In the genomic region with DNA sequence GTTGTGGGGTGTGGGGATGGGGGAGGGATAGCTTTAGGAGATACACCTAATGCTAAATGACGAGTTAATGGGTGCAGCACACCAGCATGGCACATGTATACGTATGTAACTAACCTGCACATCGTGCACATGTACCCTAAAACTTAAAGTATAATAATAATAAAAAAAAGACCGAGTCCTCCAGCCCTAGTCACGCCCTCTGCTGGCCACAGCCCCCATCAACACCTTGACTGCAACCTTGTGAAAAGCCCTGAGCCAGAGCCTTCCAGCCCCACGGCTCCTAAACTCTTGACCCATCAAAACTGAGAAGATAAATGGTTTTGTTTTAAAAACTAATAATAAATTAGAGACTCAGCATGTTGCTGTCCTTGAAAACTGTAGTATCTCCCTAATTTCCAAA, we compare ENCODE assay signal across 8 cellular contexts.
DNase-seq lines count a peak whose midpoint lies in the region; ATAC-seq and TF ChIP-seq lines count a peak whose summit lies in the region.
"Not testable (repeated sequence)": the region's sequence is repeated elsewhere in the genome, so short reads cannot be mapped to it uniquely, and the experiment has no call there.

No MANE protein-coding gene starts in this region.

- H3K9me2 ChIP-seq in Karpas-422 (replicated peaks; ENCODE audit: insufficient read depth, low read length); SK-N-SH: not testable (repeated sequence)

- not testable (repeated sequence) for H3K79me2 ChIP-seq in Karpas-422 (ENCODE audit: low read length); SK-N-SH (ENCODE audit: insufficient read depth)

- peaks cover 22% of the 10 kb centered on the region for H3K27me3 Mint-ChIP-seq in activated naive CD4-positive, alpha-beta T cell treated with anti-CD3 and anti-CD28 coated beads for 36 hours (ENCODE audit: low read depth)
- H3K27me3 Mint-ChIP-seq in endothelial cell (ENCODE audit: unreplicated experiment) = peaks cover 17% of the 10 kb centered on the region

- ATAC-seq in gastrocnemius medialis = not testable (repeated sequence)

- H4K20me1 ChIP-seq in Karpas-422 (ENCODE audit: insufficient read depth, low read depth, low read length); SK-N-SH (ENCODE audit: insufficient read depth): not testable (repeated sequence)

- intact Hi-C loops in activated naive CD4-positive, alpha-beta T cell treated with anti-CD3 and anti-CD28 coated beads for 36 hours (cut with micrococcal nuclease) = loop anchor here (5.0 to 10.0 kb wide), 2 partner anchors 965 to 1788 kb away; no protein-coding TSS in a partner anchor
- intact Hi-C loops in gastrocnemius medialis (cut with DNase I; ENCODE audit: low total_unique reads) = not testable (repeated sequence)

- not testable (repeated sequence) for H3K36me3 ChIP-seq in Karpas-422 (ENCODE audit: insufficient read depth, low read length); SK-N-SH (replicated peaks in 1 of 2; ENCODE audit: control insufficient read depth in 1 of 2, insufficient read depth in 2 of 2, low read length in 1 of 2); gastrocnemius medialis

- H3F3A ChIP-seq in SK-N-SH (replicated peaks; ENCODE audit: insufficient read depth) = peaks cover 14% of the 10 kb centered on the region

- POLR2A ChIA-PET in SK-N-SH (lab: Yijun Ruan, JAX) = not testable (repeated sequence)

- not testable (repeated sequence) for H3K4me3 ChIP-seq in Karpas-422 (ENCODE audit: low read length); SK-N-SH (ENCODE audit: low read depth in 2 of 2, low read length in 1 of 2); gastrocnemius medialis

- H3K27me3 ChIP-seq in Karpas-422 (ENCODE audit: low read length); SK-N-SH (ENCODE audit: insufficient read depth); gastrocnemius medialis: not testable (repeated sequence)

- not testable (repeated sequence) for H3K9me3 ChIP-seq in Karpas-422 (ENCODE audit: low read length); SK-N-SH; gastrocnemius medialis

- not testable (repeated sequence) for H3K4me3 Mint-ChIP-seq in activated naive CD4-positive, alpha-beta T cell treated with anti-CD3 and anti-CD28 coated beads for 36 hours; endothelial cell (ENCODE audit: unreplicated experiment)

- not testable (repeated sequence) for H3K9me3 Mint-ChIP-seq in activated naive CD4-positive, alpha-beta T cell treated with anti-CD3 and anti-CD28 coated beads for 36 hours; endothelial cell (ENCODE audit: unreplicated experiment)

- H3K9ac ChIP-seq in Karpas-422 (ENCODE audit: low read length); SK-N-SH: not testable (repeated sequence)

- DNase-seq in ELR (ENCODE audit: low read depth) (peak; percentile 62), Karpas-422 (peak; percentile 73), endothelial cell (ENCODE audit: low spot score) (peak; percentile 50), islet precursor cell (peak; percentile 52)
- not testable (repeated sequence) for DNase-seq in SK-N-SH, gastrocnemius medialis
- DNase-seq in activated naive CD4-positive, alpha-beta T cell treated with anti-CD3 and anti-CD28 coated beads for 36 hours = peak; percentile 42

- TF ChIP-seq EP300 in SK-N-SH (IDR thresholded peaks at IDR 0.05; ENCODE audit: borderline replicate concordance in 1 of 2, low read depth in 1 of 2, low read length in 1 of 2) = not testable (repeated sequence)

- not testable (repeated sequence) for H2AFZ ChIP-seq in Karpas-422 (ENCODE audit: low read length); SK-N-SH (ENCODE audit: low read depth)

- 73% methylated on average over 6 of the region's 6 CpGs for whole genome bisulfite sequencing in SK-N-SH (ENCODE audit: low lambda C conversion rate)

- not testable (repeated sequence) for H3K4me2 ChIP-seq in Karpas-422 (ENCODE audit: low read depth, low read length, poor library complexity, severe bottlenecking); SK-N-SH

- in situ Hi-C loops in gastrocnemius medialis (cut with MboI; ENCODE audit: low sequenced_read_pairs in 4 of 4) = loop anchor here (10.0 to 25.0 kb wide), 7 partner anchors 178 to 1150 kb away; partner anchors contain the start of gene IRS2 (in 2 of the 4)

- TF ChIP-seq CTCF in 22Rv1 (IDR thresholded peaks at IDR 0.05) (peak; percentile 60), SK-N-SH (IDR thresholded peaks at IDR 0.05) (peak; percentile 65), endothelial cell (IDR thresholded peaks at IDR 0.05; ENCODE audit: unreplicated experiment) (peak; percentile 64), gastrocnemius medialis (IDR thresholded peaks at IDR 0.05 in 4 of 5, conservative IDR thresholded peaks at IDR 0.05 in 1 of 5) (peak in 4 of 5 experiments; percentile 16 to 45 (median 38))

- TF ChIP-seq RAD21 in SK-N-SH (IDR thresholded peaks at IDR 0.05; ENCODE audit: low read length) = not testable (repeated sequence)

- CTCF ChIA-PET in SK-N-SH (lab: Yijun Ruan, JAX) = interaction anchor here (2.5 kb wide), 1 partner anchor 12 kb away, joined by 10 read pairs; no protein-coding TSS in a partner anchor
- CTCF ChIA-PET in activated naive CD4-positive, alpha-beta T cell treated with anti-CD3 and anti-CD28 coated beads for 36 hours (lab: Charles Lee) = not testable (repeated sequence)

- H3K4me1 Mint-ChIP-seq in activated naive CD4-positive, alpha-beta T cell treated with anti-CD3 and anti-CD28 coated beads for 36 hours (ENCODE audit: low read depth) = not testable (repeated sequence)
- H3K4me1 Mint-ChIP-seq in endothelial cell (ENCODE audit: unreplicated experiment) = peaks cover 33% of the 10 kb centered on the region

- H3K36me3 Mint-ChIP-seq in activated naive CD4-positive, alpha-beta T cell treated with anti-CD3 and anti-CD28 coated beads for 36 hours (ENCODE audit: low read depth); endothelial cell (ENCODE audit: low read depth, unreplicated experiment): not testable (repeated sequence)

- not testable (repeated sequence) for H3K27ac Mint-ChIP-seq in activated naive CD4-positive, alpha-beta T cell treated with anti-CD3 and anti-CD28 coated beads for 36 hours; endothelial cell (ENCODE audit: unreplicated experiment)

- TF ChIP-seq POLR2A in gastrocnemius medialis (IDR thresholded peaks at IDR 0.05) = not testable (repeated sequence)

- H3K4me1 ChIP-seq in Karpas-422 (ENCODE audit: low read length) = not testable (repeated sequence)
- peaks cover 0 to 25% of the 10 kb centered on the region in 2 experiments; a peak in 3 of 4 replicates for H3K4me1 ChIP-seq in SK-N-SH (ENCODE audit: control insufficient read depth in 1 of 2, insufficient read depth in 2 of 2, low read depth in 1 of 2, low read length in 1 of 2)
- peaks cover 20 to 26% of the 10 kb centered on the region in 2 donors for H3K4me1 ChIP-seq in gastrocnemius medialis

- not testable (repeated sequence) for H3K27ac ChIP-seq in 22Rv1; Karpas-422 (ENCODE audit: low read length); SK-N-SH (ENCODE audit: low read depth in 2 of 2, low read length in 1 of 2)
- H3K27ac ChIP-seq in gastrocnemius medialis = peak overlapping the region; percentile 78 to 84 (median 82)
